In genomic region chr17:43879723-43880419, GRCh38 we compare ENCODE assay signal across 15 cellular contexts. TPM values are rescaled to one million over a fixed set of nuclear protein-coding genes. Genes with fewer than 3 reads are reported as not detected.
"Had no signal": no experiment of that assay in that cellular context is flagged by ENCODE, and none has a peak within 500 bp of the region (broad histone marks: within the 10 kb centered on the region; RNA-seq: fewer than 3 reads in every experiment).

No MANE protein-coding gene starts in this region.

- H3K27ac ChIP-seq: brain microvascular endothelial cell, cardiac muscle cell, SJSA1 had no signal

- DNase-seq: brain microvascular endothelial cell, NCI-H1417 treated with DMSO at 0.1 percent for 48 hours, NCI-H345, NCI-H510A, NCI-H526 treated with DMSO at 0.1 percent for 48 hours, Right ventricle myocardium superior had no signal

- H3K9me3 ChIP-seq: SJSA1 had no signal

- H3K36me3 ChIP-seq: brain microvascular endothelial cell, cardiac muscle cell, SJSA1 had no signal

- H3K4me3 ChIP-seq: cardiac muscle cell, SJSA1 had no signal

- H3K27me3 ChIP-seq: brain microvascular endothelial cell, cardiac muscle cell had no signal

RNA-seq across cellular contexts. Expression of gene MPP2, which starts 27.5 kb away (rescaled TPM):
- total RNA-seq: MCF 10A had no signal

RNA-seq across cellular contexts. Expression of gene CD300LG, which starts 32.9 kb away (rescaled TPM):
- total RNA-seq: activated CD8-positive, alpha-beta T cell treated with anti-CD3 and anti-CD28 coated beads for 36 hours; activated naive CD8-positive, alpha-beta T cell treated with anti-CD3 and anti-CD28 coated beads for 36 hours; activated T-cell treated with anti-CD3 and anti-CD28 coated beads, Interleukin-2, amount 50 U/mL, for 72 hours; activated T-helper 2 cell treated with anti-CD3 and anti-CD28 coated beads, Interferon-gamma antibody, Interleukin-2, Interleukin-4, amounts not matched to agents 10 μg/mL and 5 μg/mL and 100 μg/mL, durations not matched to agents 14 hours and 24 hours and 36 hours; cardiac muscle cell; MCF 10A; OCI-LY7; SJSA1; T-helper 1 cell treated with Interleukin-12 subunit alpha and Interleukin-12 subunit beta and Interleukin-4 antibody, amounts not matched to agents 30 ng/mL and 1 ng/mL, for 36 hours had no signal

RNA-seq across cellular contexts. Expression of gene MPP3, which starts 46.9 kb away (rescaled TPM):
- total RNA-seq: activated T-cell treated with anti-CD3 and anti-CD28 coated beads, Interleukin-2, amount 50 U/mL, for 72 hours; OCI-LY7; T-helper 1 cell treated with Interleukin-12 subunit alpha and Interleukin-12 subunit beta and Interleukin-4 antibody, amounts not matched to agents 30 ng/mL and 1 ng/mL, for 36 hours had no signal
